13 cellular contexts compared by ENCODE assay signal in genomic region chr4:15689540-15689939, GRCh38. TPM values are rescaled to one million over a fixed set of nuclear protein-coding genes. Genes with fewer than 3 reads are reported as not detected.
DNase-seq lines count a peak whose midpoint lies in the region; ATAC-seq, FAIRE-seq and TF ChIP-seq lines count a peak whose summit lies in the region.
"Had no signal": no experiment of that assay in that cellular context is flagged by ENCODE, and none has a peak within 500 bp of the region (broad histone marks: within the 10 kb centered on the region; RNA-seq: fewer than 3 reads in every experiment).

No MANE protein-coding gene starts in this region.

- H3K4me3 ChIP-seq in BLaER1 treated with 17β-estradiol and CSF1 and Interleukin-3, amounts not matched to agents 10 nM and 100 nM = no peak overlapping the region; a peak in 1 of 20 replicates
- no peak overlapping the region for H3K4me3 ChIP-seq in astrocyte (ENCODE audit: insufficient read depth, low read depth, low read length)
- H3K4me3 ChIP-seq in mesodermal cell (ENCODE audit: extremely low read depth, insufficient read depth, low read length, poor library complexity, severe bottlenecking) = no peak overlapping the region

- peak; percentile 27 for DNase-seq in M059J (ENCODE audit: low read depth)
- no peak for DNase-seq in astrocyte (ENCODE audit: low read depth)
- DNase-seq in iPS-NIHi7 (ENCODE audit: extremely low spot score) = no peak
- DNase-seq in putamen (ENCODE audit: low spot score) = no peak
- no peak for DNase-seq in NCI-H1417 treated with DMSO at 0.1 percent for 48 hours (lab: John Stamatoyannopoulos, UW)
- DNase-seq: activated CD4-positive, alpha-beta T cell treated with anti-CD3 and anti-CD28 coated beads for 36 hours; activated T-cell treated with anti-CD3 and anti-CD28 coated beads, Interleukin-2, amount 50 U/mL, for 72 hours; H7; NCI-H82; stimulated activated naive CD8-positive, alpha-beta T cell treated with anti-CD3 and anti-CD28 coated beads, Interleukin-15, amount 100 ng/mL, for 72 hours had no signal

- no peak overlapping the region for H2AFZ ChIP-seq in astrocyte (ENCODE audit: low read depth, low read length)

- H3K4me1 Mint-ChIP-seq in astrocyte (ENCODE audit: low read depth, unreplicated experiment) = peaks cover 76% of the 10 kb centered on the region

- peaks cover 32% of the 10 kb centered on the region for H3K79me2 ChIP-seq in astrocyte (ENCODE audit: insufficient read depth, low read length)

- TF ChIP-seq CTCF in astrocyte (IDR thresholded peaks at IDR 0.05; ENCODE audit: insufficient read depth, low read depth, low read length) = no peak

- no peak overlapping the region for H3K9ac ChIP-seq in BLaER1 treated with 17β-estradiol and CSF1 and Interleukin-3, amounts not matched to agents 10 nM and 100 nM
- H3K9ac ChIP-seq in astrocyte (ENCODE audit: low read length) = peak overlapping the region; percentile 82

- H3K27ac ChIP-seq in BLaER1 treated with 17β-estradiol and CSF1 and Interleukin-3, amounts not matched to agents 10 nM and 100 nM = peak overlapping the region in 5 of 11 experiments; percentile 9 to 75 (median 65); a peak in 6 of 22 replicates
- peak overlapping the region; percentile 99 for H3K27ac ChIP-seq in astrocyte (ENCODE audit: low read depth, low read length)
- H3K27ac ChIP-seq in mesodermal cell (ENCODE audit: low read depth, low read length, severe bottlenecking) = peak overlapping the region; percentile 99

- H3K27ac Mint-ChIP-seq in astrocyte (ENCODE audit: unreplicated experiment) = peak overlapping the region; percentile 96
- H3K27ac Mint-ChIP-seq: activated CD4-positive, alpha-beta T cell treated with anti-CD3 and anti-CD28 coated beads for 36 hours; activated T-cell treated with anti-CD3 and anti-CD28 coated beads, Interleukin-2, amount 50 U/mL, for 72 hours; stimulated activated naive CD8-positive, alpha-beta T cell treated with anti-CD3 and anti-CD28 coated beads, Interleukin-15, amount 100 ng/mL, for 72 hours had no signal

- peaks cover 41 to 54% (median 51%) of the 10 kb centered on the region in 11 experiments for H3K36me3 ChIP-seq in BLaER1 treated with 17β-estradiol and CSF1 and Interleukin-3, amounts not matched to agents 10 nM and 100 nM
- H3K36me3 ChIP-seq in astrocyte (ENCODE audit: insufficient read depth, low read length) (peaks cover 39% of the 10 kb centered on the region), mesodermal cell (ENCODE audit: control insufficient read depth, insufficient read depth, low read length) (peaks cover 49% of the 10 kb centered on the region)

- H3K36me3 Mint-ChIP-seq in astrocyte (ENCODE audit: low read depth, unreplicated experiment) = peaks cover 14% of the 10 kb centered on the region

- no peak for ATAC-seq in HG03521 (IDR thresholded peaks at IDR 0.05; ENCODE audit: unreplicated experiment)
- ATAC-seq: activated CD4-positive, alpha-beta T cell treated with anti-CD3 and anti-CD28 coated beads for 36 hours; activated T-cell treated with anti-CD3 and anti-CD28 coated beads, Interleukin-2, amount 50 U/mL, for 72 hours; stimulated activated naive CD8-positive, alpha-beta T cell treated with anti-CD3 and anti-CD28 coated beads, Interleukin-15, amount 100 ng/mL, for 72 hours had no signal

- H3K9me3 Mint-ChIP-seq in astrocyte (ENCODE audit: unreplicated experiment) = no peaks in the 10 kb centered on the region

- no peak for FAIRE-seq in astrocyte (lab: Jason Lieb, UNC)

- H3K9me3 ChIP-seq in BLaER1 treated with 17β-estradiol and CSF1 and Interleukin-3, amounts not matched to agents 10 nM and 100 nM (replicated peaks in 1 of 11) = peaks cover 3 to 23% (median 10%) of the 10 kb centered on the region in 11 experiments; a peak in 18 of 22 replicates
- H3K9me3 ChIP-seq in astrocyte (ENCODE audit: insufficient read depth, low read depth, low read length) = no peaks in the 10 kb centered on the region
- H3K9me3 ChIP-seq in mesodermal cell (ENCODE audit: control insufficient read depth, low read length) = peaks cover 7% of the 10 kb centered on the region

- H3K4me1 ChIP-seq in BLaER1 treated with 17β-estradiol and CSF1 and Interleukin-3, amounts not matched to agents 10 nM and 100 nM = peaks cover 11 to 63% (median 24%) of the 10 kb centered on the region in 10 experiments
- peaks cover 51% of the 10 kb centered on the region for H3K4me1 ChIP-seq in astrocyte (ENCODE audit: insufficient read depth, low read length)
- peaks cover 37% of the 10 kb centered on the region for H3K4me1 ChIP-seq in mesodermal cell (ENCODE audit: control insufficient read depth, insufficient read depth, low read length, poor library complexity, severe bottlenecking)

- H3K4me2 ChIP-seq in BLaER1 treated with 17β-estradiol and CSF1 and Interleukin-3, amounts not matched to agents 10 nM and 100 nM = peak overlapping the region in 6 of 11 experiments; percentile 4 to 78 (median 36); a peak in 10 of 22 replicates
- H3K4me2 ChIP-seq in astrocyte (ENCODE audit: low read length) = no peak overlapping the region

- H3K27me3 Mint-ChIP-seq in astrocyte (ENCODE audit: low read depth, unreplicated experiment) = no peaks in the 10 kb centered on the region
- H3K27me3 Mint-ChIP-seq: activated CD4-positive, alpha-beta T cell treated with anti-CD3 and anti-CD28 coated beads for 36 hours; stimulated activated naive CD8-positive, alpha-beta T cell treated with anti-CD3 and anti-CD28 coated beads, Interleukin-15, amount 100 ng/mL, for 72 hours had no signal

- H3K4me3 Mint-ChIP-seq in astrocyte (ENCODE audit: unreplicated experiment) = no peak overlapping the region
- H3K4me3 Mint-ChIP-seq: activated CD4-positive, alpha-beta T cell treated with anti-CD3 and anti-CD28 coated beads for 36 hours; activated T-cell treated with anti-CD3 and anti-CD28 coated beads, Interleukin-2, amount 50 U/mL, for 72 hours; stimulated activated naive CD8-positive, alpha-beta T cell treated with anti-CD3 and anti-CD28 coated beads, Interleukin-15, amount 100 ng/mL, for 72 hours had no signal

- H3K27me3 ChIP-seq in BLaER1 treated with 17β-estradiol and CSF1 and Interleukin-3, amounts not matched to agents 10 nM and 100 nM = no peaks in the 10 kb centered on the region
- H3K27me3 ChIP-seq in astrocyte (ENCODE audit: insufficient read depth, low read length) = no peaks in the 10 kb centered on the region

- WGBS in mesodermal cell (ENCODE audit: insufficient coverage in 2 of 2), 2 experiments = 91 to 100% methylated on average over 1 of the region's 2 CpGs

- H4K20me1 ChIP-seq in BLaER1 treated with 17β-estradiol and CSF1 and Interleukin-3, amounts not matched to agents 10 nM and 100 nM = no peaks in the 10 kb centered on the region
- H4K20me1 ChIP-seq in astrocyte (ENCODE audit: insufficient read depth, low read length) = no peaks in the 10 kb centered on the region

RNA-seq across cellular contexts. Expression of gene FAM200B, which starts 7.9 kb away (rescaled TPM):
- total RNA-seq in M059J (2014; rRNA removed; shearing (Covaris generic)) = 55.4 and 76.3 TPM in 2 replicates
- 67.4 and 74.7 TPM in 2 replicates for total RNA-seq in astrocyte
- 57.9 TPM for polyA plus RNA-seq in mesodermal cell (2013, experiment 1 of 2)
- polyA plus RNA-seq in mesodermal cell (2013, experiment 2 of 2) = 63.9 TPM

RNA-seq across cellular contexts. Expression of gene BST1, which starts 13.3 kb away (rescaled TPM):
- total RNA-seq in M059J (2014; rRNA removed; shearing (Covaris generic)) = 3.0 and 8.6 TPM in 2 replicates
- total RNA-seq in astrocyte = 19.5 and 24.5 TPM in 2 replicates
- polyA plus RNA-seq in mesodermal cell (2013, experiment 1 of 2) = 4.0 TPM
- polyA plus RNA-seq in mesodermal cell (2013, experiment 2 of 2) = 3.1 TPM

RNA-seq across cellular contexts. Expression of gene FBXL5, which starts 34.4 kb away (rescaled TPM):
- 91.0 and 123 TPM in 2 replicates for total RNA-seq in M059J (2014; rRNA removed; shearing (Covaris generic))
- 75.8 and 92.2 TPM in 2 replicates for total RNA-seq in astrocyte
- 81.9 TPM for polyA plus RNA-seq in mesodermal cell (2013, experiment 1 of 2)
- polyA plus RNA-seq in mesodermal cell (2013, experiment 2 of 2) = 78.0 TPM
